Comparison of ENCODE assay signal across 1 cellular context in the genomic region with DNA sequence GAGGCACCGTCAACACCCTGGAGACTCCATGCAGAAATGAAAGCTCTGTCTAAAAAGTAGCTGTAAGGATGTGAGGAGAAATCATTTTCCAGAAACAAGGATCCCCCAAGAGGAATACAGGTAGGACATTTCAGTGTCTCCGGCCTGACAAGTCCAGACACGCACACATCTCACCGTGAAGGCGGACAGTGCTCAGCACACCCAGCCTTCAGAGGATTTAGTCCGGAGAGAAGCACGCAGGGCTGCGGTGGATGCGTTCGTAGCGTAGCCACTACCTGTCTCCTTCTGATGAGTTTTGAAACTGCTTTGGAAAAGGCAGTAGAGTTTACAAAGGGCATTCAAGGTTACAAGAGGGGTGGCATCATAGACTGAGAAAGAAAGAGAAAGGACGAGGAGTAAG.
TF ChIP-seq lines count a peak whose summit lies in the region.

No MANE protein-coding gene starts in this region.

TF ChIP-seq in GM23338, 12 proteins besides CTCF, POLR2A, EP300 and RAD21:
- TF ChIP-seq, protein P1, sequence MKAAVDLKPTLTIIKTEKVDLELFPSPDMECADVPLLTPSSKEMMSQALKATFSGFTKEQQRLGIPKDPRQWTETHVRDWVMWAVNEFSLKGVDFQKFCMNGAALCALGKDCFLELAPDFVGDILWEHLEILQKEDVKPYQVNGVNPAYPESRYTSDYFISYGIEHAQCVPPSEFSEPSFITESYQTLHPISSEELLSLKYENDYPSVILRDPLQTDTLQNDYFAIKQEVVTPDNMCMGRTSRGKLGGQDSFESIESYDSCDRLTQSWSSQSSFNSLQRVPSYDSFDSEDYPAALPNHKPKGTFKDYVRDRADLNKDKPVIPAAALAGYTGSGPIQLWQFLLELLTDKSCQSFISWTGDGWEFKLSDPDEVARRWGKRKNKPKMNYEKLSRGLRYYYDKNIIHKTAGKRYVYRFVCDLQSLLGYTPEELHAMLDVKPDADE (IDR thresholded peaks at IDR 0.05), result no peak
- TF ChIP-seq NANOG (IDR thresholded peaks at IDR 0.05; ENCODE audit: borderline replicate concordance) (no peak), STAT1 (IDR thresholded peaks at IDR 0.05; ENCODE audit: unreplicated experiment) (no peak)
- TF ChIP-seq, protein P2, sequence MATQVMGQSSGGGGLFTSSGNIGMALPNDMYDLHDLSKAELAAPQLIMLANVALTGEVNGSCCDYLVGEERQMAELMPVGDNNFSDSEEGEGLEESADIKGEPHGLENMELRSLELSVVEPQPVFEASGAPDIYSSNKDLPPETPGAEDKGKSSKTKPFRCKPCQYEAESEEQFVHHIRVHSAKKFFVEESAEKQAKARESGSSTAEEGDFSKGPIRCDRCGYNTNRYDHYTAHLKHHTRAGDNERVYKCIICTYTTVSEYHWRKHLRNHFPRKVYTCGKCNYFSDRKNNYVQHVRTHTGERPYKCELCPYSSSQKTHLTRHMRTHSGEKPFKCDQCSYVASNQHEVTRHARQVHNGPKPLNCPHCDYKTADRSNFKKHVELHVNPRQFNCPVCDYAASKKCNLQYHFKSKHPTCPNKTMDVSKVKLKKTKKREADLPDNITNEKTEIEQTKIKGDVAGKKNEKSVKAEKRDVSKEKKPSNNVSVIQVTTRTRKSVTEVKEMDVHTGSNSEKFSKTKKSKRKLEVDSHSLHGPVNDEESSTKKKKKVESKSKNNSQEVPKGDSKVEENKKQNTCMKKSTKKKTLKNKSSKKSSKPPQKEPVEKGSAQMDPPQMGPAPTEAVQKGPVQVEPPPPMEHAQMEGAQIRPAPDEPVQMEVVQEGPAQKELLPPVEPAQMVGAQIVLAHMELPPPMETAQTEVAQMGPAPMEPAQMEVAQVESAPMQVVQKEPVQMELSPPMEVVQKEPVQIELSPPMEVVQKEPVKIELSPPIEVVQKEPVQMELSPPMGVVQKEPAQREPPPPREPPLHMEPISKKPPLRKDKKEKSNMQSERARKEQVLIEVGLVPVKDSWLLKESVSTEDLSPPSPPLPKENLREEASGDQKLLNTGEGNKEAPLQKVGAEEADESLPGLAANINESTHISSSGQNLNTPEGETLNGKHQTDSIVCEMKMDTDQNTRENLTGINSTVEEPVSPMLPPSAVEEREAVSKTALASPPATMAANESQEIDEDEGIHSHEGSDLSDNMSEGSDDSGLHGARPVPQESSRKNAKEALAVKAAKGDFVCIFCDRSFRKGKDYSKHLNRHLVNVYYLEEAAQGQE (IDR thresholded peaks at IDR 0.05; ENCODE audit: unreplicated experiment), result no peak
- TF ChIP-seq, protein P3, sequence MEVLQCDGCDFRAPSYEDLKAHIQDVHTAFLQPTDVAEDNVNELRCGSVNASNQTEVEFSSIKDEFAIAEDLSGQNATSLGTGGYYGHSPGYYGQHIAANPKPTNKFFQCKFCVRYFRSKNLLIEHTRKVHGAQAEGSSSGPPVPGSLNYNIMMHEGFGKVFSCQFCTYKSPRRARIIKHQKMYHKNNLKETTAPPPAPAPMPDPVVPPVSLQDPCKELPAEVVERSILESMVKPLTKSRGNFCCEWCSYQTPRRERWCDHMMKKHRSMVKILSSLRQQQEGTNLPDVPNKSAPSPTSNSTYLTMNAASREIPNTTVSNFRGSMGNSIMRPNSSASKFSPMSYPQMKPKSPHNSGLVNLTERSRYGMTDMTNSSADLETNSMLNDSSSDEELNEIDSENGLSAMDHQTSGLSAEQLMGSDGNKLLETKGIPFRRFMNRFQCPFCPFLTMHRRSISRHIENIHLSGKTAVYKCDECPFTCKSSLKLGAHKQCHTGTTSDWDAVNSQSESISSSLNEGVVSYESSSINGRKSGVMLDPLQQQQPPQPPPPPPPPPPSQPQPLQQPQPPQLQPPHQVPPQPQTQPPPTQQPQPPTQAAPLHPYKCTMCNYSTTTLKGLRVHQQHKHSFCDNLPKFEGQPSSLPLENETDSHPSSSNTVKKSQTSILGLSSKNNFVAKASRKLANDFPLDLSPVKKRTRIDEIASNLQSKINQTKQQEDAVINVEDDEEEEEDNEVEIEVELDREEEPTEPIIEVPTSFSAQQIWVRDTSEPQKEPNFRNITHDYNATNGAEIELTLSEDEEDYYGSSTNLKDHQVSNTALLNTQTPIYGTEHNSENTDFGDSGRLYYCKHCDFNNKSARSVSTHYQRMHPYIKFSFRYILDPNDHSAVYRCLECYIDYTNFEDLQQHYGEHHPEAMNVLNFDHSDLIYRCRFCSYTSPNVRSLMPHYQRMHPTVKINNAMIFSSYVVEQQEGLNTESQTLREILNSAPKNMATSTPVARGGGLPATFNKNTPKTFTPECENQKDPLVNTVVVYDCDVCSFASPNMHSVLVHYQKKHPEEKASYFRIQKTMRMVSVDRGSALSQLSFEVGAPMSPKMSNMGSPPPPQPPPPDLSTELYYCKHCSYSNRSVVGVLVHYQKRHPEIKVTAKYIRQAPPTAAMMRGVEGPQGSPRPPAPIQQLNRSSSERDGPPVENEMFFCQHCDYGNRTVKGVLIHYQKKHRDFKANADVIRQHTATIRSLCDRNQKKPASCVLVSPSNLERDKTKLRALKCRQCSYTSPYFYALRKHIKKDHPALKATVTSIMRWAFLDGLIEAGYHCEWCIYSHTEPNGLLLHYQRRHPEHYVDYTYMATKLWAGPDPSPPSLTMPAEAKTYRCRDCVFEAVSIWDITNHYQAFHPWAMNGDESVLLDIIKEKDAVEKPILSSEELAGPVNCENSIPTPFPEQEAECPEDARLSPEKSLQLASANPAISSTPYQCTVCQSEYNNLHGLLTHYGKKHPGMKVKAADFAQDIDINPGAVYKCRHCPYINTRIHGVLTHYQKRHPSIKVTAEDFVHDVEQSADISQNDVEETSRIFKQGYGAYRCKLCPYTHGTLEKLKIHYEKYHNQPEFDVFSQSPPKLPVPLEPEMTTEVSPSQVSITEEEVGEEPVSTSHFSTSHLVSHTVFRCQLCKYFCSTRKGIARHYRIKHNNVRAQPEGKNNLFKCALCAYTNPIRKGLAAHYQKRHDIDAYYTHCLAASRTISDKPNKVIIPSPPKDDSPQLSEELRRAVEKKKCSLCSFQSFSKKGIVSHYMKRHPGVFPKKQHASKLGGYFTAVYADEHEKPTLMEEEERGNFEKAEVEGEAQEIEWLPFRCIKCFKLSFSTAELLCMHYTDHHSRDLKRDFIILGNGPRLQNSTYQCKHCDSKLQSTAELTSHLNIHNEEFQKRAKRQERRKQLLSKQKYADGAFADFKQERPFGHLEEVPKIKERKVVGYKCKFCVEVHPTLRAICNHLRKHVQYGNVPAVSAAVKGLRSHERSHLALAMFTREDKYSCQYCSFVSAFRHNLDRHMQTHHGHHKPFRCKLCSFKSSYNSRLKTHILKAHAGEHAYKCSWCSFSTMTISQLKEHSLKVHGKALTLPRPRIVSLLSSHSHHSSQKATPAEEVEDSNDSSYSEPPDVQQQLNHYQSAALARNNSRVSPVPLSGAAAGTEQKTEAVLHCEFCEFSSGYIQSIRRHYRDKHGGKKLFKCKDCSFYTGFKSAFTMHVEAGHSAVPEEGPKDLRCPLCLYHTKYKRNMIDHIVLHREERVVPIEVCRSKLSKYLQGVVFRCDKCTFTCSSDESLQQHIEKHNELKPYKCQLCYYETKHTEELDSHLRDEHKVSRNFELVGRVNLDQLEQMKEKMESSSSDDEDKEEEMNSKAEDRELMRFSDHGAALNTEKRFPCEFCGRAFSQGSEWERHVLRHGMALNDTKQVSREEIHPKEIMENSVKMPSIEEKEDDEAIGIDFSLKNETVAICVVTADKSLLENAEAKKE (CRISPR knock-in tag; IDR thresholded peaks at IDR 0.05), result no peak
